25 cellular contexts compared by ENCODE assay signal in the genomic region with DNA sequence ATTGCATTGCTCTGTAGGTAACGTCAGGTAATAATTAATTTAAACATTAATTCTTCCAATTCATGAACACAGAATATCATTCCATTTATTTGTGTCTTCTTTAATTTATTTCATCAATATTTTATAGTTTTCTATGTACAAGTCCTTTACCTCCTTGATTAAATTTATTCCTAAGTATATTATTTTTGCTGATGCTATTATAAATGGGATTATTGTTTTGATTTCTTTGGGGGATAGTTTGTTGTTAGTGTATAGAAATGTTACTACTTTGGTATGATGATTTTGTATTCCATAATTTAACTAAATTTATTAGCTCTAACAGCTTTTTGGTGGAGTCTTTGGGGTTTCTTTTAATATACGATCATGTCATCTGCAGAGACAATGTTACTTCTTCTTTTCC.
"Had no signal": no experiment of that assay in that cellular context is flagged by ENCODE, and none has a peak within 500 bp of the region (broad histone marks: within the 10 kb centered on the region; RNA-seq: fewer than 3 reads in every experiment).

No MANE protein-coding gene starts in this region.

- H3K36me3 ChIP-seq: adrenal gland, ascending aorta, cardiac muscle cell, right atrium auricular region, tibial nerve had no signal

- H3K27ac Mint-ChIP-seq: brain had no signal

- H3K9me3 ChIP-seq: adrenal gland, mucosa of descending colon, right atrium auricular region, tibial nerve had no signal

- DNase-seq: activated CD4-positive, alpha-beta T cell treated with anti-CD3 and anti-CD28 coated beads for 4 hours; activated CD4-positive, alpha-beta T cell treated with anti-CD3 and anti-CD28 coated beads, Interleukin-2, amount 50 U/mL, for 48 hours; activated effector memory CD4-positive, alpha-beta T cell treated with Interleukin-2 at 50 U/mL for 16 hours; activated naive CD4-positive, alpha-beta T cell treated with Interleukin-2 at 50 U/mL for 16 hours; activated T-cell treated with anti-CD3 and anti-CD28 coated beads, Interleukin-2, amount 50 U/mL, for 72 hours; adrenal gland; dorsolateral prefrontal cortex; effector memory CD4-positive, alpha-beta T cell; islet precursor cell; left cardiac atrium; left ventricle myocardium superior; mucosa of descending colon; stimulated activated CD4-positive, alpha-beta T cell treated with anti-CD3 and anti-CD28 coated beads, Interleukin-1b, Interleukin-23, amount 100 ng/mL, for 48 hours; stimulated activated CD4-positive, alpha-beta T cell treated with anti-CD3 and anti-CD28 coated beads, Interleukin-4, amount 100 ng/mL, for 4 hours; stimulated activated naive CD4-positive, alpha-beta T cell treated with Interleukin-2 at 50 U/mL for 16 hours; T-helper 1 cell had no signal

- H3K36me3 Mint-ChIP-seq: brain had no signal

- H3K4me3 Mint-ChIP-seq: brain, neural crest cell had no signal

- H3K4me3 ChIP-seq: adrenal gland, ascending aorta, cardiac muscle cell, coronary artery, dorsolateral prefrontal cortex, mucosa of descending colon, right atrium auricular region, smooth muscle cell, tibial nerve had no signal

- ATAC-seq: activated T-cell treated with anti-CD3 and anti-CD28 coated beads, Interleukin-2, amount 50 U/mL, for 72 hours; left cardiac atrium; left ventricle myocardium superior; mucosa of descending colon had no signal

- H3K4me1 ChIP-seq: adrenal gland, ascending aorta, right atrium auricular region, tibial nerve had no signal

- H3K4me1 Mint-ChIP-seq: brain, neural crest cell had no signal

- H3K27me3 ChIP-seq: adrenal gland, ascending aorta, cardiac muscle cell, dorsolateral prefrontal cortex, right atrium auricular region, tibial nerve had no signal

- H3K9me3 Mint-ChIP-seq: activated T-cell treated with anti-CD3 and anti-CD28 coated beads, Interleukin-2, amount 50 U/mL, for 72 hours had no signal

- H3K27ac ChIP-seq: adrenal gland, ascending aorta, cardiac muscle cell, coronary artery, dorsolateral prefrontal cortex, right atrium auricular region, tibial nerve, VCaP had no signal
